In the genomic region with DNA sequence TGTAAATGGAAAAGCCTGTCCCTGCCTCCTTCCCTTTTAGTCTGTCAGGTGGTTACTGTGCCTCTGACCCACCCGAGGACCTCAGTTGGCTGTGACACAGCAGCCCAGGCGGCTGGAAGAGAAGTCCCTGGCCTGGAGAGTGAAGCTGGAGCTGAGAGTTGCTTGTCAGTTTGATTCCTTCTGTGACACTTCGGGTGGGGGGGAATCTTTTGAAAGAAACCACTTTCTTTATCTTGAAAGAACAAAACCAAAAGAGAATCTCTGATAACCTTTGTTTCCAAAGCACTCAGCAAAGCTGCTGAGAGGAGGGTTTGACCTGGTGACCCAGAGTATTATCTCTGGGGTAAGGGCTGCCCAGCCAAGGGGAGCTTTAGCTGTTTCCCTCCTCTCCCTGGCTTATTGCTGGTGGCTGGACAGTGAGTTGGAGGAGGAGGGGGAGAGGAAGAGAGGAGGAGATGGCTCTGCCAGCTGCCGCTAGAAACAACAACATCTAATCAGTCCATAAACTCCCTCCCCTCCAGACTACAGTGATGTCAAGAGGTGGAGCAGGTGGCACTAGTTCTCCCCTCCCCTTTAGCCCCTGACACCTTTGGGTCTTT, we compare ENCODE assay signal across 8 cellular contexts. TPM values are rescaled to one million over a fixed set of nuclear protein-coding genes. Genes with fewer than 3 reads are reported as not detected.
DNase-seq lines count a peak whose midpoint lies in the region; ATAC-seq and TF ChIP-seq lines count a peak whose summit lies in the region.

No MANE protein-coding gene starts in this region.

- peak; percentile 22 to 28 for ATAC-seq in activated T-cell treated with anti-CD3 and anti-CD28 coated beads, Interleukin-2, amount 50 U/mL, for 4 hours
- peak; percentile 29 to 32 for ATAC-seq in stimulated activated naive B cell treated with anti-CD40 and anti-IgM and Interleukin-4, amounts not matched to agents 10 μg/mL and 1 μg/mL and 100 μg/mL, for 72 hours (replicated peaks)

- no peak for TF ChIP-seq CTCF in 22Rv1 (IDR thresholded peaks at IDR 0.05)

- no peaks in the 10 kb centered on the region for H3K9me3 ChIP-seq in iPS-18a (ENCODE audit: control insufficient read depth, low read depth, low read length)

- peak overlapping the region; percentile 81; the same call in 1 of the 2 replicates for H3K27ac ChIP-seq in 22Rv1
- H3K27ac ChIP-seq in iPS-18a (ENCODE audit: low read length), result peak overlapping the region; percentile 8

- H3K4me1 ChIP-seq in iPS-18a (ENCODE audit: control insufficient read depth, low read depth, low read length), result peaks cover 38% of the 10 kb centered on the region

- peaks cover 3% of the 10 kb centered on the region for H3K36me3 Mint-ChIP-seq in activated T-cell treated with anti-CD3 and anti-CD28 coated beads, Interleukin-2, amount 50 U/mL, for 4 hours (ENCODE audit: insufficient read depth)
- no peaks in the 10 kb centered on the region for H3K36me3 Mint-ChIP-seq in stimulated activated naive B cell treated with anti-CD40 and anti-IgM and Interleukin-4, amounts not matched to agents 10 μg/mL and 1 μg/mL and 100 μg/mL, for 72 hours
- H3K36me3 Mint-ChIP-seq in immature natural killer cell, result no peaks in the 10 kb centered on the region

- H3K36me3 ChIP-seq in iPS-18a (ENCODE audit: control insufficient read depth, low read depth, low read length), result no peaks in the 10 kb centered on the region

- DNase-seq in NCI-H1092 (lab: John Stamatoyannopoulos, UW) (peak; percentile 20), SIG-M5 treated with dmso at 0.1 percent for 504 hours (lab: John Stamatoyannopoulos, UW; ENCODE audit: unreplicated experiment) (no peak), immature natural killer cell (no peak)
- DNase-seq in activated T-cell treated with anti-CD3 and anti-CD28 coated beads, Interleukin-2, amount 50 U/mL, for 4 hours, result no peak
- DNase-seq in stimulated activated naive B cell treated with anti-CD40 and anti-IgM and Interleukin-4, amounts not matched to agents 10 μg/mL and 1 μg/mL and 100 μg/mL, for 72 hours, result no peak
- no peak for DNase-seq in stimulated activated CD4-positive, alpha-beta T cell treated with anti-CD3 and anti-CD28 coated beads, Interleukin-12 subunit alpha, Interleukin-12 subunit beta, amount 100 ng/mL, for 4 hours

- no peaks in the 10 kb centered on the region for H3K27me3 ChIP-seq in iPS-18a (ENCODE audit: control insufficient read depth, insufficient read depth, low read length)

- H3K27ac Mint-ChIP-seq in stimulated activated naive B cell treated with anti-CD40 and anti-IgM and Interleukin-4, amounts not matched to agents 10 μg/mL and 1 μg/mL and 100 μg/mL, for 72 hours, result peak overlapping the region; percentile 84
- no peak overlapping the region for H3K27ac Mint-ChIP-seq in immature natural killer cell

- H3K4me1 Mint-ChIP-seq in activated T-cell treated with anti-CD3 and anti-CD28 coated beads, Interleukin-2, amount 50 U/mL, for 4 hours (ENCODE audit: low read depth), result peaks cover 79% of the 10 kb centered on the region
- peaks cover 66 to 91% of the 10 kb centered on the region in 2 donors for H3K4me1 Mint-ChIP-seq in stimulated activated naive B cell treated with anti-CD40 and anti-IgM and Interleukin-4, amounts not matched to agents 10 μg/mL and 1 μg/mL and 100 μg/mL, for 72 hours
- peaks cover 38 to 52% of the 10 kb centered on the region in 2 donors for H3K4me1 Mint-ChIP-seq in immature natural killer cell

- H3K9me3 Mint-ChIP-seq in activated T-cell treated with anti-CD3 and anti-CD28 coated beads, Interleukin-2, amount 50 U/mL, for 4 hours, result no peaks in the 10 kb centered on the region
- H3K9me3 Mint-ChIP-seq in stimulated activated naive B cell treated with anti-CD40 and anti-IgM and Interleukin-4, amounts not matched to agents 10 μg/mL and 1 μg/mL and 100 μg/mL, for 72 hours, result no peaks in the 10 kb centered on the region
- H3K9me3 Mint-ChIP-seq in immature natural killer cell, result no peaks in the 10 kb centered on the region

- peak overlapping the region; percentile 29 for H3K4me3 ChIP-seq in iPS-18a (ENCODE audit: low read length)

- H3K27me3 Mint-ChIP-seq in activated T-cell treated with anti-CD3 and anti-CD28 coated beads, Interleukin-2, amount 50 U/mL, for 4 hours (ENCODE audit: low read depth), result no peaks in the 10 kb centered on the region
- no peaks in the 10 kb centered on the region for H3K27me3 Mint-ChIP-seq in stimulated activated naive B cell treated with anti-CD40 and anti-IgM and Interleukin-4, amounts not matched to agents 10 μg/mL and 1 μg/mL and 100 μg/mL, for 72 hours
- H3K27me3 Mint-ChIP-seq in immature natural killer cell (ENCODE audit: low read depth in 3 of 3), result peaks cover 0 to 1% (median 0%) of the 10 kb centered on the region in 3 donors

- no peak overlapping the region for H3K9ac ChIP-seq in iPS-18a (ENCODE audit: low read length)

- H3K4me3 Mint-ChIP-seq in activated T-cell treated with anti-CD3 and anti-CD28 coated beads, Interleukin-2, amount 50 U/mL, for 4 hours, result peak overlapping the region; percentile 51
- peak overlapping the region in 1 of 2 donors; percentile 28 for H3K4me3 Mint-ChIP-seq in stimulated activated naive B cell treated with anti-CD40 and anti-IgM and Interleukin-4, amounts not matched to agents 10 μg/mL and 1 μg/mL and 100 μg/mL, for 72 hours
- H3K4me3 Mint-ChIP-seq in immature natural killer cell, result no peak overlapping the region

RNA-seq across cellular contexts. Expression of a gene that starts 34.0 kb away (rescaled TPM):
- total RNA-seq in activated T-cell treated with anti-CD3 and anti-CD28 coated beads, Interleukin-2, amount 50 U/mL, for 4 hours, result 1 to 10 TPM; 1.3 to 3.1 (median 1.8) TPM
- 10 to 100 TPM in 2 of 3 donors, 1 to 10 TPM in 1; 5.6 to 13.0 (median 11.0) TPM for polyA plus RNA-seq in immature natural killer cell
